Comparison of ENCODE assay signal across 8 cellular contexts in genomic region chr14:92039720-92040430, GRCh38. TPM values are rescaled to one million over a fixed set of nuclear protein-coding genes. Genes with fewer than 3 reads are reported as not detected.
DNase-seq lines count a peak whose midpoint lies in the region; ATAC-seq and TF ChIP-seq lines count a peak whose summit lies in the region.

Gene TRIP11 (minus strand): TSS chr14:92040059. CDS start chr14:92039685, 374 bp downstream.

- H3K4ac ChIP-seq in IMR-90 (ENCODE audit: low read depth, low read length): peak within 1 kb of the TSS; percentile 87

- TF ChIP-seq RAD21 in IMR-90 (IDR thresholded peaks at IDR 0.05; ENCODE audit: low read length): no peak

- no peaks in the 10 kb centered on the region for H3K27me3 ChIP-seq in IMR-90 (ENCODE audit: control insufficient read depth, insufficient read depth, low read length)
- no peaks in the 10 kb centered on the region for H3K27me3 ChIP-seq in PC-3 (ENCODE audit: low read length)
- H3K27me3 ChIP-seq in mucosa of rectum (ENCODE audit: control insufficient read depth in 2 of 2, insufficient read depth in 2 of 2, low read length in 2 of 2): no peaks in the 10 kb centered on the region

- peaks cover 22% of the 10 kb centered on the region for H4K20me1 ChIP-seq in IMR-90 (ENCODE audit: insufficient read depth, low read length)
- H4K20me1 ChIP-seq in PC-3 (ENCODE audit: low read length): peaks cover 8% of the 10 kb centered on the region; the same call in 1 of the 2 replicates

- H2BK20ac ChIP-seq in IMR-90 (ENCODE audit: low read depth, low read length): no peak within 1 kb of the TSS

- peak within 1 kb of the TSS; percentile 74 for H2AK5ac ChIP-seq in IMR-90 (ENCODE audit: low read depth, low read length)

- peak; percentile 89 for TF ChIP-seq POLR2A in IMR-90 (IDR thresholded peaks at IDR 0.05; ENCODE audit: low read depth, low read length)

- in situ Hi-C loops in IMR-90 (cut with MboI; ENCODE audit: low sequenced_read_pairs): no loop called here

- H3K18ac ChIP-seq in IMR-90 (ENCODE audit: low read depth, low read length): peak within 1 kb of the TSS; percentile 81

- BruUV-seq in IMR-90 (replicated peaks; lab: Mats Ljungman, UMichigan) (TSS peak; percentile 70), PC-3 (replicated peaks; lab: Mats Ljungman, UMichigan) (TSS peak; percentile 92)

- peak within 1 kb of the TSS; percentile 97 for H3K14ac ChIP-seq in IMR-90 (replicated peaks; ENCODE audit: low read depth, low read length)

- WGBS in IMR-90 (ENCODE audit: extremely low coverage in 2 of 2, insufficient read length in 1 of 2), 2 experiments: 1% methylated on average over 32 of the region's 57 CpGs; no CpG with 5 or more reads in 1 of the 2 experiments

- peaks cover 7% of the 10 kb centered on the region for H3K4me1 ChIP-seq in IMR-90 (ENCODE audit: control insufficient read depth, insufficient read depth, low read length)
- H3K4me1 ChIP-seq in PC-3 (ENCODE audit: insufficient read depth, low read length): peaks cover 18% of the 10 kb centered on the region
- peaks cover 14 to 16% of the 10 kb centered on the region in 2 donors for H3K4me1 ChIP-seq in mucosa of rectum (ENCODE audit: control insufficient read depth in 2 of 2, insufficient read depth in 2 of 2, low read length in 2 of 2)

- dilution Hi-C loops in IMR-90 (cut with HindIII; ENCODE audit: low sequenced_read_pairs, unreplicated experiment): no loop called here

- DNase-seq in DMS 273 treated with DMSO at 0.1 percent for 48 hours (lab: John Stamatoyannopoulos, UW) (peak; percentile 77), IMR-90 (peak; percentile 93), PC-3 (peak; percentile 90), activated T-cell treated with anti-CD3 and anti-CD28 coated beads for 48 hours (ENCODE audit: low read depth) (peak; percentile 92), epithelial cell of proximal tubule (ENCODE audit: low read depth) (no peak)
- DNase-seq in stimulated activated CD8-positive, alpha-beta memory T cell treated with anti-CD3 and anti-CD28 coated beads, Interleukin-4, amount 100 ng/mL, for 48 hours: peak; percentile 96

- POLR2A ChIA-PET in IMR-90 (lab: Charles Lee; ENCODE audit: unreplicated experiment) (interaction anchor here (0.6 kb wide), 1 partner anchor 22 kb away, joined by 5 read pairs; no protein-coding TSS in a partner anchor), PC-3 (lab: Charles Lee; ENCODE audit: unreplicated experiment) (interaction anchor here (0.6 to 1.2 kb wide), 2 partner anchors 66 to 82 kb away, joined by 3 to 15 read pairs; partner anchors contain the start of genes ATXN3, CPSF2 and NDUFB1)

- no peak for TF ChIP-seq CTCF in IMR-90 (conservative IDR thresholded peaks at IDR 0.05; ENCODE audit: low read depth, low read length)
- no peak for TF ChIP-seq CTCF in PC-3 (conservative IDR thresholded peaks at IDR 0.05; ENCODE audit: low read depth, low read length)
- no peak for TF ChIP-seq CTCF in epithelial cell of proximal tubule (conservative IDR thresholded peaks at IDR 0.05; ENCODE audit: low read depth, low read length)

- H4K5ac ChIP-seq in IMR-90 (ENCODE audit: low read depth, low read length): peak within 1 kb of the TSS; percentile 88

- H3K27ac ChIP-seq in IMR-90 (ENCODE audit: insufficient read depth, low read length): peak within 1 kb of the TSS; percentile 92
- peak within 1 kb of the TSS; percentile 83 for H3K27ac ChIP-seq in PC-3 (ENCODE audit: low read length)
- H3K27ac ChIP-seq in mucosa of rectum (ENCODE audit: low read depth in 2 of 2, low read length in 2 of 2): peak within 1 kb of the TSS; percentile 94 to 96

- peak within 1 kb of the TSS; percentile 73 for H2BK120ac ChIP-seq in IMR-90 (ENCODE audit: low read depth, low read length)

- peak within 1 kb of the TSS; percentile 91 for H3K23ac ChIP-seq in IMR-90 (ENCODE audit: low read depth, low read length)

- peaks cover 54% of the 10 kb centered on the region for H3K79me2 ChIP-seq in PC-3 (ENCODE audit: low read length)

- peak within 1 kb of the TSS; percentile 88 to 98 for H4K8ac ChIP-seq in IMR-90 (ENCODE audit: low read depth in 2 of 2, low read length in 2 of 2)

- peak within 1 kb of the TSS; percentile 81 for H2BK5ac ChIP-seq in IMR-90 (ENCODE audit: low read depth, low read length, poor library complexity, severe bottlenecking)

- peak; percentile 97 for ATAC-seq in GM21528 (IDR thresholded peaks at IDR 0.05; ENCODE audit: low FRiP score, unreplicated experiment)
- ATAC-seq in IMR-90 (ENCODE audit: low read depth): peak; percentile 96
- ATAC-seq in PC-3: peak; percentile 94

- no peaks in the 10 kb centered on the region for H3F3A ChIP-seq in PC-3 (ENCODE audit: low read length, unreplicated experiment)

- H2AK9ac ChIP-seq in IMR-90 (replicated peaks; ENCODE audit: low read depth, low read length, poor library complexity): peak within 1 kb of the TSS; percentile 95

- no peak within 1 kb of the TSS; the same call in 2 of the 3 replicates for H2BK15ac ChIP-seq in IMR-90 (ENCODE audit: low read depth, low read length)

- H3K4me2 ChIP-seq in IMR-90 (ENCODE audit: low read depth, low read length) (peak within 1 kb of the TSS; percentile 99), PC-3 (ENCODE audit: low read length) (peak within 1 kb of the TSS; percentile 92)

- H4K91ac ChIP-seq in IMR-90 (ENCODE audit: insufficient read depth, low read depth, low read length): peak within 1 kb of the TSS; percentile 87

- H2AFZ ChIP-seq in IMR-90 (replicated peaks; ENCODE audit: low read length, poor library complexity) (peak within 1 kb of the TSS; percentile 99), PC-3 (ENCODE audit: low read length) (peak within 1 kb of the TSS; percentile 96)

- H3K9me3 ChIP-seq in IMR-90 (ENCODE audit: control insufficient read depth, insufficient read depth, low read length): no peaks in the 10 kb centered on the region
- no peaks in the 10 kb centered on the region for H3K9me3 ChIP-seq in PC-3 (ENCODE audit: low read length)
- no peaks in the 10 kb centered on the region for H3K9me3 ChIP-seq in mucosa of rectum (ENCODE audit: control insufficient read depth in 2 of 2, low read length in 2 of 2)

- H3K4me3 ChIP-seq in IMR-90 (ENCODE audit: insufficient read depth, low read depth, low read length) (peak within 1 kb of the TSS; percentile 72), PC-3 (ENCODE audit: low read length) (peak within 1 kb of the TSS; percentile 92), epithelial cell of proximal tubule (ENCODE audit: low read depth, low read length) (peak within 1 kb of the TSS; percentile 81), mucosa of rectum (ENCODE audit: low read length in 2 of 2) (peak within 1 kb of the TSS; percentile 96 to 97)

- peaks cover 3% of the 10 kb centered on the region for H3K9me1 ChIP-seq in IMR-90 (ENCODE audit: insufficient read depth, low read length)

- intact Hi-C loops in IMR-90 (cut with micrococcal nuclease) (loop anchor here (2.0 kb wide), 1 partner anchor 67 kb away; the partner anchor contains the start of gene ATXN3), PC-3 (cut with micrococcal nuclease) (loop anchor here (2.0 kb wide), 2 partner anchors 59 to 67 kb away; partner anchors contain the start of gene ATXN3)

- peak within 1 kb of the TSS; percentile 95 for H3K9ac ChIP-seq in IMR-90 (ENCODE audit: low read depth, low read length)
- H3K9ac ChIP-seq in PC-3 (ENCODE audit: low read length): peak within 1 kb of the TSS; percentile 96
- peak within 1 kb of the TSS; percentile 97 to 99 for H3K9ac ChIP-seq in mucosa of rectum (ENCODE audit: low read depth in 1 of 2, low read length in 2 of 2)

- H3K56ac ChIP-seq in IMR-90 (ENCODE audit: extremely low read depth, insufficient read depth, low read length): peak within 1 kb of the TSS; percentile 98

- H3K9me2 ChIP-seq in PC-3 (replicated peaks; ENCODE audit: low read length): no peaks in the 10 kb centered on the region

- H3K36me3 ChIP-seq in IMR-90 (ENCODE audit: control insufficient read depth, insufficient read depth, low read length) (peaks cover 2% of the 10 kb centered on the region; the same call in 1 of the 2 replicates), PC-3 (ENCODE audit: low read depth, low read length) (no peaks in the 10 kb centered on the region), mucosa of rectum (ENCODE audit: control insufficient read depth in 2 of 2, insufficient read depth in 2 of 2, low read length in 2 of 2) (no peaks in the 10 kb centered on the region)

- CTCF ChIA-PET in IMR-90 (lab: Yijun Ruan, JAX) (interaction anchor here (0.6 to 0.8 kb wide), 2 partner anchors 43 to 431 kb away, joined by 3 read pairs; no protein-coding TSS in a partner anchor), PC-3 (lab: Charles Lee) (interaction anchor here (0.9 to 1.3 kb wide), 2 partner anchors 43 to 67 kb away, joined by 3 to 7 read pairs; partner anchors contain the start of gene ATXN3)

- peaks cover 5 to 47% of the 10 kb centered on the region in 2 experiments; a peak in 3 of 4 replicates for H3K79me1 ChIP-seq in IMR-90 (ENCODE audit: low read depth in 1 of 2, low read length in 2 of 2)

TF ChIP-seq in IMR-90, 13 proteins besides CTCF, POLR2A, EP300 and RAD21:
- no peak; the same call in 1 of the 2 replicates for TF ChIP-seq MXI1 (IDR thresholded peaks at IDR 0.05; ENCODE audit: borderline replicate concordance, low read depth, low read length)
- 0 out of 2 replicates have a peak, but pooled peaks have one; percentile 5 for TF ChIP-seq MAZ (IDR thresholded peaks at IDR 0.05; ENCODE audit: borderline replicate concordance, low read depth, low read length)
- TF ChIP-seq FOS (IDR thresholded peaks at IDR 0.05; ENCODE audit: low read depth, low read length): no peak
- peak; percentile 4 for TF ChIP-seq RCOR1 (IDR thresholded peaks at IDR 0.05; ENCODE audit: insufficient replicate concordance, low read length)
- peak; percentile 15; the same call in 1 of the 2 replicates for TF ChIP-seq RFX5 (IDR thresholded peaks at IDR 0.05; ENCODE audit: low read depth, low read length)

RNA-seq across cellular contexts. Expression of gene TRIP11, which starts in this region (rescaled TPM):
- total RNA-seq in IMR-90 (2012; rRNA removed) (53.0 and 83.5 TPM in 2 replicates), PC-3 (2014; rRNA removed) (9.6 and 14.3 TPM in 2 replicates), epithelial cell of proximal tubule (12.0 and 15.1 TPM in 2 replicates)
- polyA plus RNA-seq in IMR-90 (2012; rRNA removed): 6.8 and 7.5 TPM in 2 replicates
- 2.0 TPM in 2 replicates for polyA plus RNA-seq in IMR-90 (2012; cell fraction: cytosol; rRNA removed)
- polyA plus RNA-seq in IMR-90 (2012; cell fraction: nucleus; rRNA removed; ENCODE audit: low replicate concordance): 0.98 and 5.6 TPM in 2 replicates
